In the genomic region with DNA sequence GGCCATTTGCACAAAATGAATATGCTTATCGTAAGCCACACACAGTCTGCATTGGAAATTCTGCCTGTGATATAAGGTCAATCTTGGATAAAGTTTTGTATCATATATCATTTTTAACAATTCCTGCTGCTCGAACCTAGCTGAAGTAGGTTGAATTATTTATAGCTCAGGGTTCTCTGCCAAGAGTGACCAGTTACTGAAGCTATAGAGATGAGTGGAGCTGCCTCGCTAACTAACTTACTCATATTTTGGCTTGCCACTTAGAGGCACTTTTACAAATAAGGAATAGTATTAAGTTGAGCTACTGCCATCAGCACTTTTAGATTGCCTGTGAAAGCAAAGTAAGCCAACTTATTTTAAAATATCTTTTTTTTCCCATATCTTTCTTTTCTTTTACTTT, we compare ENCODE assay signal across 26 cellular contexts.
A peak's percentile ranks its signal among the peaks of the same experiment; 100 is the strongest.
DNase-seq lines count a peak whose midpoint lies in the region; ATAC-seq and TF ChIP-seq lines count a peak whose summit lies in the region.
"Had no signal": no experiment of that assay in that cellular context is flagged by ENCODE, and none has a peak within 500 bp of the region (broad histone marks: within the 10 kb centered on the region; RNA-seq: fewer than 3 reads in every experiment).

No MANE protein-coding gene starts in this region.

- no peak overlapping the region for H3K4me3 ChIP-seq in fibroblast of the aortic adventitia (ENCODE audit: low read depth, low read length)
- no peak overlapping the region for H3K4me3 ChIP-seq in sigmoid colon
- H3K4me3 ChIP-seq: body of pancreas, dorsolateral prefrontal cortex, HAP-1, hepatocyte, mucosa of descending colon had no signal

- TF ChIP-seq POLR2A in sigmoid colon (IDR thresholded peaks at IDR 0.05): no peak

- no peaks in the 10 kb centered on the region for H3K27me3 ChIP-seq in sigmoid colon
- H3K27me3 ChIP-seq: body of pancreas, dorsolateral prefrontal cortex, hepatocyte had no signal

- intact Hi-C loops in sigmoid colon (cut with DNase I): loop anchor here (10.0 kb wide), 1 partner anchor 146 kb away; no protein-coding TSS in a partner anchor

- 84 to 94% methylated on average over 3 of the region's 3 CpGs for WGBS in sigmoid colon, 2 donors

- no peak for TF ChIP-seq CTCF in fibroblast of the aortic adventitia (IDR thresholded peaks at IDR 0.05; ENCODE audit: insufficient read depth, low read length)
- TF ChIP-seq CTCF in sigmoid colon (IDR thresholded peaks at IDR 0.05): no peak
- TF ChIP-seq CTCF in type B pancreatic cell (conservative IDR thresholded peaks at IDR 0.05): no peak

- no peak for TF ChIP-seq EP300 in sigmoid colon (IDR thresholded peaks at IDR 0.05)

- peaks cover 16% of the 10 kb centered on the region for H3K36me3 Mint-ChIP-seq in type B pancreatic cell

- H3K27ac Mint-ChIP-seq in type B pancreatic cell: no peak overlapping the region
- H3K27ac Mint-ChIP-seq: activated CD4-positive, alpha-beta memory T cell treated with anti-CD3 and anti-CD28 coated beads, Interleukin-2, amount 10 ng/mL, durations not matched to agents 7 days and 5 days; activated T-cell treated with anti-CD3 and anti-CD28 coated beads, Interleukin-2, amount 50 U/mL, for 24 hours; B cell; IgD-negative memory B cell; stimulated activated naive CD8-positive, alpha-beta T cell treated with anti-CD3 and anti-CD28 coated beads, Interleukin-15, Interleukin-2, amounts not matched to agents 100 ng/mL and 50 ng/mL, for 24 hours; T-helper 1 cell treated with Interleukin-12 subunit alpha and Interleukin-12 subunit beta and Interleukin-4 antibody, amounts not matched to agents 30 μg/mL and 1 μg/mL, for 36 hours had no signal

- H3K27me3 Mint-ChIP-seq in type B pancreatic cell: no peaks in the 10 kb centered on the region
- H3K27me3 Mint-ChIP-seq: activated CD4-positive, alpha-beta memory T cell treated with anti-CD3 and anti-CD28 coated beads, Interleukin-2, amount 10 ng/mL, durations not matched to agents 7 days and 5 days; activated T-cell treated with anti-CD3 and anti-CD28 coated beads, Interleukin-2, amount 50 U/mL, for 24 hours; B cell; IgD-negative memory B cell; stimulated activated naive CD8-positive, alpha-beta T cell treated with anti-CD3 and anti-CD28 coated beads, Interleukin-15, Interleukin-2, amounts not matched to agents 100 ng/mL and 50 ng/mL, for 24 hours had no signal

- no peaks in the 10 kb centered on the region for H3K9me3 ChIP-seq in sigmoid colon
- H3K9me3 ChIP-seq: body of pancreas, HAP-1, mucosa of descending colon had no signal

- H3K9me3 Mint-ChIP-seq in type B pancreatic cell: no peaks in the 10 kb centered on the region
- H3K9me3 Mint-ChIP-seq: activated CD4-positive, alpha-beta memory T cell treated with anti-CD3 and anti-CD28 coated beads, Interleukin-2, amount 10 ng/mL, durations not matched to agents 7 days and 5 days; activated T-cell treated with anti-CD3 and anti-CD28 coated beads, Interleukin-2, amount 50 U/mL, for 24 hours; IgD-negative memory B cell; stimulated activated naive CD8-positive, alpha-beta T cell treated with anti-CD3 and anti-CD28 coated beads, Interleukin-15, Interleukin-2, amounts not matched to agents 100 ng/mL and 50 ng/mL, for 24 hours; T-helper 1 cell treated with Interleukin-12 subunit alpha and Interleukin-12 subunit beta and Interleukin-4 antibody, amounts not matched to agents 30 μg/mL and 1 μg/mL, for 36 hours had no signal

- DNase-seq in GM03348 (ENCODE audit: low spot score) (peak; percentile 48), fibroblast of the aortic adventitia (ENCODE audit: low read depth) (peak; percentile 85), sigmoid colon (no peak), type B pancreatic cell (ENCODE audit: extremely low spot score, unreplicated experiment) (no peak), superior temporal gyrus (ENCODE audit: extremely low spot score) (no peak)
- DNase-seq in stimulated activated CD4-positive, alpha-beta T cell treated with anti-CD3 and anti-CD28 coated beads, Interleukin-12 subunit alpha, Interleukin-12 subunit beta, amount 100 ng/mL, for 4 hours: no peak
- DNase-seq: activated CD4-positive, alpha-beta memory T cell treated with anti-CD3 and anti-CD28 coated beads, Interleukin-2, amount 10 ng/mL, durations not matched to agents 7 days and 5 days; activated naive CD4-positive, alpha-beta T cell treated with anti-CD3 and anti-CD28 coated beads, Interleukin-2, amount 50 U/mL, for 16 hours; activated T-cell treated with anti-CD3 and anti-CD28 coated beads, Interleukin-2, amount 50 U/mL, for 24 hours; body of pancreas; COR-L47; dorsolateral prefrontal cortex; mucosa of descending colon; NCI-H1930; NCI-H510A; right cardiac atrium; SHP77; WERI-Rb-1 had no signal

- H3K4me1 ChIP-seq in sigmoid colon: peaks cover 0 to 21% (median 18%) of the 10 kb centered on the region in 4 donors
- H3K4me1 ChIP-seq: body of pancreas, HAP-1 had no signal

- H3K4me3 Mint-ChIP-seq in type B pancreatic cell: no peak overlapping the region
- H3K4me3 Mint-ChIP-seq: activated CD4-positive, alpha-beta memory T cell treated with anti-CD3 and anti-CD28 coated beads, Interleukin-2, amount 10 ng/mL, durations not matched to agents 7 days and 5 days; activated T-cell treated with anti-CD3 and anti-CD28 coated beads, Interleukin-2, amount 50 U/mL, for 24 hours; B cell; IgD-negative memory B cell; stimulated activated naive CD8-positive, alpha-beta T cell treated with anti-CD3 and anti-CD28 coated beads, Interleukin-15, Interleukin-2, amounts not matched to agents 100 ng/mL and 50 ng/mL, for 24 hours; T-helper 1 cell treated with Interleukin-12 subunit alpha and Interleukin-12 subunit beta and Interleukin-4 antibody, amounts not matched to agents 30 μg/mL and 1 μg/mL, for 36 hours had no signal

- no peaks in the 10 kb centered on the region for H3K4me1 Mint-ChIP-seq in type B pancreatic cell (ENCODE audit: unreplicated experiment)
- H3K4me1 Mint-ChIP-seq: activated CD4-positive, alpha-beta memory T cell treated with anti-CD3 and anti-CD28 coated beads, Interleukin-2, amount 10 ng/mL, durations not matched to agents 7 days and 5 days; B cell had no signal

- H3K27ac ChIP-seq in sigmoid colon: peak overlapping the region; percentile 46 to 72 (median 53)
- H3K27ac ChIP-seq: body of pancreas, dorsolateral prefrontal cortex, hepatocyte, HL-60, WERI-Rb-1 had no signal

- ATAC-seq in SK-N-SH treated with all-trans-retinoic acid at 6 μM for 48 hours: peak; percentile 92
- ATAC-seq: body of pancreas, mucosa of descending colon had no signal

- peaks cover 0 to 7% (median 0%) of the 10 kb centered on the region in 4 donors for H3K36me3 ChIP-seq in sigmoid colon
- H3K36me3 ChIP-seq: HAP-1, WERI-Rb-1 had no signal

TF ChIP-seq in SK-N-SH treated with all-trans-retinoic acid at 6 μM for 48 hours, 23 proteins besides CTCF, POLR2A, EP300 and RAD21:
- no peak for TF ChIP-seq BACH2 (CRISPR knock-in tag; IDR thresholded peaks at IDR 0.05; ENCODE audit: borderline replicate concordance)
- no peak for TF ChIP-seq TOX (CRISPR knock-in tag; IDR thresholded peaks at IDR 0.05; ENCODE audit: borderline replicate concordance)
- TF ChIP-seq ZNF70 (CRISPR knock-in tag; IDR thresholded peaks at IDR 0.05): no peak
- TF ChIP-seq CSDC2 (CRISPR knock-in tag; IDR thresholded peaks at IDR 0.05): no peak
- TF ChIP-seq ZC3H10 (CRISPR knock-in tag; IDR thresholded peaks at IDR 0.05): peak; percentile 48; the same call in 1 of the 2 replicates
- no peak for TF ChIP-seq ARNTL (CRISPR knock-in tag; IDR thresholded peaks at IDR 0.05; ENCODE audit: borderline replicate concordance, low read depth)
- TF ChIP-seq POU6F1 (CRISPR knock-in tag; IDR thresholded peaks at IDR 0.05; ENCODE audit: borderline replicate concordance, low read depth): no peak
- no peak for TF ChIP-seq ZFP30 (CRISPR knock-in tag; IDR thresholded peaks at IDR 0.05)
- no peak for TF ChIP-seq OSR1 (CRISPR knock-in tag; IDR thresholded peaks at IDR 0.05)
- no peak for TF ChIP-seq GLIS3 (CRISPR knock-in tag; IDR thresholded peaks at IDR 0.05)
- no peak for TF ChIP-seq RARB (CRISPR knock-in tag; IDR thresholded peaks at IDR 0.05)
- TF ChIP-seq SNAI2 (CRISPR knock-in tag; IDR thresholded peaks at IDR 0.05): no peak
- no peak for TF ChIP-seq CSRNP3 (CRISPR knock-in tag; IDR thresholded peaks at IDR 0.05)
- no peak for TF ChIP-seq TCF4 (CRISPR knock-in tag; IDR thresholded peaks at IDR 0.05; ENCODE audit: borderline replicate concordance)
- no peak for TF ChIP-seq ZFP3 (CRISPR knock-in tag; IDR thresholded peaks at IDR 0.05)
- TF ChIP-seq ESRRG (CRISPR knock-in tag; IDR thresholded peaks at IDR 0.05): no peak
- peak; percentile 56 for TF ChIP-seq ISL1 (CRISPR knock-in tag; IDR thresholded peaks at IDR 0.05)

Comparison
In these comparisons a context has a peak if more than half of its experiments do, and no peak if none do; other contexts are left out.
1. DNase-seq: peak in GM03348 (single experiment) and fibroblast of the aortic adventitia (single experiment); none in sigmoid colon (single experiment), stimulated activated CD4-positive, alpha-beta T cell treated with anti-CD3 and anti-CD28 coated beads, Interleukin-12 subunit alpha, Interleukin-12 subunit beta, amount 100 ng/mL, for 4 hours (single experiment), type B pancreatic cell (single experiment) and superior temporal gyrus (single experiment).